12 cellular contexts compared by ENCODE assay signal in genomic region chr17:82884923-82885322, GRCh38. TPM values are rescaled to one million over a fixed set of nuclear protein-coding genes. Genes with fewer than 3 reads are reported as not detected.
DNase-seq lines count a peak whose midpoint lies in the region; ATAC-seq and TF ChIP-seq lines count a peak whose summit lies in the region.
"Had no signal": no experiment of that assay in that cellular context is flagged by ENCODE, and none has a peak within 500 bp of the region (broad histone marks: within the 10 kb centered on the region; RNA-seq: fewer than 3 reads in every experiment).

No MANE protein-coding gene starts in this region.

- no peaks in the 10 kb centered on the region for H3K9me3 Mint-ChIP-seq in activated T-cell treated with anti-CD3 and anti-CD28 coated beads, Interleukin-2, amount 50 U/mL, for 72 hours
- H3K9me3 Mint-ChIP-seq in type B pancreatic cell: no peaks in the 10 kb centered on the region

- H3K9me3 ChIP-seq in right cardiac atrium (ENCODE audit: control insufficient read depth, low read length): no peaks in the 10 kb centered on the region
- H3K9me3 ChIP-seq: BE2C had no signal

- peaks cover 4% of the 10 kb centered on the region for H3K4me1 ChIP-seq in right cardiac atrium (ENCODE audit: control insufficient read depth, insufficient read depth, low read length)

- DNase-seq in stimulated activated CD4-positive, alpha-beta T cell treated with anti-CD3 and anti-CD28 coated beads, Interleukin-12 subunit alpha, Interleukin-12 subunit beta, amount 100 ng/mL, for 4 hours: peak; percentile 15
- no peak for DNase-seq in stimulated activated CD4-positive, alpha-beta T cell treated with anti-CD3 and anti-CD28 coated beads, Interleukin-4, amount 100 ng/mL, for 4 hours
- peak; percentile 36 to 52 for DNase-seq in activated T-cell treated with anti-CD3 and anti-CD28 coated beads, Interleukin-2, amount 50 U/mL, for 72 hours
- DNase-seq in right cardiac atrium: peak in 2 of 3 donors; percentile 56 to 61
- DNase-seq in type B pancreatic cell (ENCODE audit: extremely low spot score, unreplicated experiment): no peak
- DNase-seq in MV-4-11 (lab: John Stamatoyannopoulos, UW): no peak
- no peak for DNase-seq in central memory CD4-positive, alpha-beta T cell
- no peak for DNase-seq in SHP77 (lab: John Stamatoyannopoulos, UW)
- DNase-seq: BE2C, NCI-H187, substantia nigra had no signal

- H3K27me3 ChIP-seq in right cardiac atrium (ENCODE audit: control insufficient read depth, insufficient read depth): no peaks in the 10 kb centered on the region
- H3K27me3 ChIP-seq: BE2C had no signal

- H3K27ac Mint-ChIP-seq in activated T-cell treated with anti-CD3 and anti-CD28 coated beads, Interleukin-2, amount 50 U/mL, for 72 hours: peak overlapping the region; percentile 92
- H3K27ac Mint-ChIP-seq in type B pancreatic cell: peak overlapping the region; percentile 67

- no peak overlapping the region for H3K4me3 ChIP-seq in right cardiac atrium (ENCODE audit: low read length)

- peak; percentile 50 to 71 for ATAC-seq in activated T-cell treated with anti-CD3 and anti-CD28 coated beads, Interleukin-2, amount 50 U/mL, for 72 hours (replicated peaks in 1 of 2)
- ATAC-seq in right cardiac atrium: peak; percentile 6 to 10

- no peaks in the 10 kb centered on the region for H3K27me3 Mint-ChIP-seq in activated T-cell treated with anti-CD3 and anti-CD28 coated beads, Interleukin-2, amount 50 U/mL, for 72 hours (ENCODE audit: low read depth)
- no peaks in the 10 kb centered on the region for H3K27me3 Mint-ChIP-seq in type B pancreatic cell

- 63% methylated on average over 6 of the region's 6 CpGs for WGBS in right cardiac atrium

- H3K36me3 Mint-ChIP-seq in activated T-cell treated with anti-CD3 and anti-CD28 coated beads, Interleukin-2, amount 50 U/mL, for 72 hours (ENCODE audit: insufficient read depth in 2 of 2): peaks cover 0 to 5% of the 10 kb centered on the region in 2 donors
- H3K36me3 Mint-ChIP-seq in type B pancreatic cell: peaks cover 14% of the 10 kb centered on the region

- H3K4me1 Mint-ChIP-seq in activated T-cell treated with anti-CD3 and anti-CD28 coated beads, Interleukin-2, amount 50 U/mL, for 72 hours (ENCODE audit: low read depth): peaks cover 61% of the 10 kb centered on the region
- peaks cover 58% of the 10 kb centered on the region for H3K4me1 Mint-ChIP-seq in type B pancreatic cell (ENCODE audit: unreplicated experiment)

- intact Hi-C loops in right cardiac atrium (cut with DNase I): no loop called here

- peak overlapping the region; percentile 70 to 90 for H3K4me3 Mint-ChIP-seq in activated T-cell treated with anti-CD3 and anti-CD28 coated beads, Interleukin-2, amount 50 U/mL, for 72 hours
- H3K4me3 Mint-ChIP-seq in type B pancreatic cell: peak overlapping the region; percentile 65

- H3K27ac ChIP-seq in right cardiac atrium (ENCODE audit: low read length): no peak overlapping the region

- no peak for TF ChIP-seq CTCF in type B pancreatic cell (conservative IDR thresholded peaks at IDR 0.05)

RNA-seq across cellular contexts. Expression of gene ZNF750, which starts 45.1 kb away (rescaled TPM):
- total RNA-seq in activated T-cell treated with anti-CD3 and anti-CD28 coated beads, Interleukin-2, amount 50 U/mL, for 72 hours: not detected
- total RNA-seq in right cardiac atrium (not detected), type B pancreatic cell (ENCODE audit: low replicate concordance) (10.3 and 34.7 TPM in 2 replicates)
- polyA plus RNA-seq in right cardiac atrium: 0.07 TPM
- total RNA-seq: SK-MEL-5 had no signal

Comparison
In these comparisons a context has a peak if more than half of its experiments do, and no peak if none do; other contexts are left out.
1. DNase-seq: peak in stimulated activated CD4-positive, alpha-beta T cell treated with anti-CD3 and anti-CD28 coated beads, Interleukin-12 subunit alpha, Interleukin-12 subunit beta, amount 100 ng/mL, for 4 hours (single experiment), activated T-cell treated with anti-CD3 and anti-CD28 coated beads, Interleukin-2, amount 50 U/mL, for 72 hours (2 of 2) and right cardiac atrium (2 of 3); none in stimulated activated CD4-positive, alpha-beta T cell treated with anti-CD3 and anti-CD28 coated beads, Interleukin-4, amount 100 ng/mL, for 4 hours (0 of 2), type B pancreatic cell (single experiment), MV-4-11 (single experiment), central memory CD4-positive, alpha-beta T cell (single experiment) and SHP77 (0 of 2).